Comparison of ENCODE assay signal across 8 cellular contexts in the genomic region with DNA sequence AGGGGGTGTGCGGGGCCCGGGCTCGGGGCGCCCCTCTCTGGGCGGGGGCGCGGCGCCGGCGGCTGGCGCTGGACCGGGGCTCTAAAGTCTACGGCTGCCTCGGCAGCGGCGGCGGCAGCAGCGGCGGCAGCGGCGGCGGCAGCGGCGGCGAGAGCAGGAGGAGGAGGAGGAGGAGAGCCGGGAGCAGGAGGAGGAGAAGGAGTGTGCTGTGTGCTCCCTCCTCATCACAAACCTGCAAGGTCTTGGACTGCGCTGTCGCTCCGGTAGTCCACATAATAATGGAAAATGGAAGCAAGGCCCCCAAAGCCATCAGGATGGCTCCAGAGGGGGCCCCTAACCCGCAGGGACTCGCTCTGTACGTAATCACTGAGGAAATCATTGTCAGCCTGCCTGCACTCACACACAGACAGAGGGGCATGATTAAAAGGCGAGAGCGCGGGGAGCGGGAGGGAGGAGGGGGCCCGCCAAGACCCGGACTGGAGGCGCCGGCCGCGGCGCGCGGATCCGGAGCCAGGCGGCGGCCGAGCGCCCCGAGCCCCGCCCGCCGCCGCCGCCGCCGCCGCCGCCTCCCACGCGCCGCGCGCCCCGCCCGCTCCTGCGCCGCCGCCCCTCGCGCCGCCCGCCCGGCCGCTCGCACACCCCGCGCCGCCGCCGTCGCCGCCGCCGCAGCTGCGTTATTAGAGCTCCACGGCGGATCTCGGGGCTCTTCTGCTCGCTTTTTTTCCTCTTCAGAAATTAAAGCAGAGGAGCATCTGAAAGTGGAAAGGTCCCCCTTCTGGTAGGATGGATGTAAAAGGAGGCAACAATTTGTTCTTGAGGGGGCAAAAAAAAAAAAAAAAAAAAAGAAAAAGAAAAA. TPM values are rescaled to one million over a fixed set of nuclear protein-coding genes. Genes with fewer than 3 reads are reported as not detected.
DNase-seq lines count a peak whose midpoint lies in the region; ATAC-seq, FAIRE-seq and TF ChIP-seq lines count a peak whose summit lies in the region.

A gene (minus strand): TSS at position 394 of the 856 bp plus-strand sequence. CDS start 1,220 bp downstream, outside the sequence.

- CTCF ChIA-PET in activated CD8-positive, alpha-beta T cell treated with anti-CD3 and anti-CD28 coated beads, Interleukin-2, amount 10 ng/mL, durations not matched to agents 7 days and 5 days (lab: Charles Lee): no interaction called here

- H3K4me3 Mint-ChIP-seq in activated CD8-positive, alpha-beta T cell treated with anti-CD3 and anti-CD28 coated beads, Interleukin-2, amount 10 ng/mL, durations not matched to agents 7 days and 5 days: peak within 1 kb of the TSS; percentile 53
- H3K4me3 Mint-ChIP-seq in effector memory CD8-positive, alpha-beta T cell: peak within 1 kb of the TSS; percentile 88 to 90

- peaks cover 43% of the 10 kb centered on the region for H3K27me3 ChIP-seq in BE2C
- H3K27me3 ChIP-seq in lower lobe of right lung (ENCODE audit: low read depth): peaks cover 18% of the 10 kb centered on the region

- H3K9me3 ChIP-seq in BE2C (no peaks in the 10 kb centered on the region), lower lobe of right lung (no peaks in the 10 kb centered on the region)

- H3K36me3 ChIP-seq in BE2C (no peaks in the 10 kb centered on the region), lower lobe of right lung (no peaks in the 10 kb centered on the region)

- no peak within 1 kb of the TSS for H3K27ac Mint-ChIP-seq in activated CD8-positive, alpha-beta T cell treated with anti-CD3 and anti-CD28 coated beads, Interleukin-2, amount 10 ng/mL, durations not matched to agents 7 days and 5 days
- no peak within 1 kb of the TSS for H3K27ac Mint-ChIP-seq in effector memory CD8-positive, alpha-beta T cell

- POLR2A ChIA-PET in activated CD8-positive, alpha-beta T cell treated with anti-CD3 and anti-CD28 coated beads, Interleukin-2, amount 10 ng/mL, durations not matched to agents 7 days and 5 days (lab: Charles Lee): no interaction called here

- FAIRE-seq in GM19239 (lab: Jason Lieb, UNC): no peak

- intact Hi-C loops in lower lobe of right lung (cut with DNase I): no loop called here

- TF ChIP-seq CTCF in BE2C (IDR thresholded peaks at IDR 0.05; ENCODE audit: low read depth, low read length) (no peak), lower lobe of right lung (IDR thresholded peaks at IDR 0.05) (peak; percentile 23)

- no peaks in the 10 kb centered on the region for H3K9me3 Mint-ChIP-seq in activated CD8-positive, alpha-beta T cell treated with anti-CD3 and anti-CD28 coated beads, Interleukin-2, amount 10 ng/mL, durations not matched to agents 7 days and 5 days (ENCODE audit: insufficient read depth)
- no peaks in the 10 kb centered on the region for H3K9me3 Mint-ChIP-seq in effector memory CD8-positive, alpha-beta T cell

- H3K27me3 Mint-ChIP-seq in activated CD8-positive, alpha-beta T cell treated with anti-CD3 and anti-CD28 coated beads, Interleukin-2, amount 10 ng/mL, durations not matched to agents 7 days and 5 days (ENCODE audit: low read depth): peaks cover 55% of the 10 kb centered on the region
- peaks cover 33% of the 10 kb centered on the region in 2 donors for H3K27me3 Mint-ChIP-seq in effector memory CD8-positive, alpha-beta T cell

- H3K4me1 Mint-ChIP-seq in activated CD8-positive, alpha-beta T cell treated with anti-CD3 and anti-CD28 coated beads, Interleukin-2, amount 10 ng/mL, durations not matched to agents 7 days and 5 days (ENCODE audit: low read depth): peaks cover 16% of the 10 kb centered on the region
- H3K4me1 Mint-ChIP-seq in effector memory CD8-positive, alpha-beta T cell (ENCODE audit: low read depth in 2 of 2): peaks cover 6 to 10% of the 10 kb centered on the region in 2 donors

- H3K27ac ChIP-seq in lower lobe of right lung: peak within 1 kb of the TSS; percentile 82

- ATAC-seq in HG03457 (IDR thresholded peaks at IDR 0.05; ENCODE audit: unreplicated experiment) (peak; percentile 54), lower lobe of right lung (peak; percentile 96)
- ATAC-seq in activated CD8-positive, alpha-beta T cell treated with anti-CD3 and anti-CD28 coated beads, Interleukin-2, amount 10 ng/mL, durations not matched to agents 7 days and 5 days: peak; percentile 80
- ATAC-seq in effector memory CD8-positive, alpha-beta T cell (replicated peaks): peak; percentile 85

- H3K36me3 Mint-ChIP-seq in activated CD8-positive, alpha-beta T cell treated with anti-CD3 and anti-CD28 coated beads, Interleukin-2, amount 10 ng/mL, durations not matched to agents 7 days and 5 days (ENCODE audit: low read depth): no peaks in the 10 kb centered on the region
- peaks cover 5% of the 10 kb centered on the region for H3K36me3 Mint-ChIP-seq in effector memory CD8-positive, alpha-beta T cell (ENCODE audit: insufficient read depth)

- DNase-seq in BE2C: peak; percentile 59
- peak; percentile 68 for DNase-seq in GM19239 (ENCODE audit: insufficient read length, low spot score)
- DNase-seq in NCI-H526 treated with DMSO at 0.1 percent for 48 hours (lab: John Stamatoyannopoulos, UW): peak; percentile 72
- peak; percentile 42 for DNase-seq in activated CD8-positive, alpha-beta T cell treated with anti-CD3 and anti-CD28 coated beads, Interleukin-2, amount 10 ng/mL, durations not matched to agents 7 days and 5 days
- peak; percentile 17 to 24 (median 21) for DNase-seq in effector memory CD8-positive, alpha-beta T cell
- DNase-seq in lower lobe of right lung: peak; percentile 79
- peak; percentile 24 for DNase-seq in stimulated activated CD4-positive, alpha-beta T cell treated with anti-CD3 and anti-CD28 coated beads, Interleukin-4, amount 100 ng/mL, for 24 hours

- H3K4me3 ChIP-seq in BE2C (ENCODE audit: low read depth, low read length): peak within 1 kb of the TSS; percentile 52
- H3K4me3 ChIP-seq in lower lobe of right lung: peak within 1 kb of the TSS; percentile 78

- H3K4me1 ChIP-seq in BE2C (no peaks in the 10 kb centered on the region), lower lobe of right lung (peaks cover 9% of the 10 kb centered on the region)

RNA-seq across cellular contexts. Expression of the gene that starts here (rescaled TPM):
- not detected for polyA plus RNA-seq in BE2C (2012; ENCODE audit: insufficient read depth, insufficient read length, low read depth)
- not detected for total RNA-seq in activated CD8-positive, alpha-beta T cell treated with anti-CD3 and anti-CD28 coated beads, Interleukin-2, amount 10 ng/mL, durations not matched to agents 7 days and 5 days
- total RNA-seq in lower lobe of right lung: 12.7 TPM

Comparison
In these comparisons a context has a peak if more than half of its experiments do, and no peak if none do; other contexts are left out.
1. Peak in every context shown above with its lines: DNase-seq, ATAC-seq, H3K4me3 ChIP-seq and H3K27ac ChIP-seq.
2. RNA of the gene that starts here (total RNA-seq): 12.7 TPM in lower lobe of right lung (single experiment); not detected in activated CD8-positive, alpha-beta T cell treated with anti-CD3 and anti-CD28 coated beads, Interleukin-2, amount 10 ng/mL, durations not matched to agents 7 days and 5 days; every median in the first group is over 10 times any median in the second.
3. Peak in DNase-seq and ATAC-seq in activated CD8-positive, alpha-beta T cell treated with anti-CD3 and anti-CD28 coated beads, Interleukin-2, amount 10 ng/mL, durations not matched to agents 7 days and 5 days; RNA of the gene not detected or under 1 TPM.
4. DNase-seq: peak in every context shown above with its lines; median percentile 79 in lower lobe of right lung; 72 in NCI-H526 treated with DMSO at 0.1 percent for 48 hours; 68 in GM19239; 59 in BE2C; 42 in activated CD8-positive, alpha-beta T cell treated with anti-CD3 and anti-CD28 coated beads, Interleukin-2, amount 10 ng/mL, durations not matched to agents 7 days and 5 days; 24 in stimulated activated CD4-positive, alpha-beta T cell treated with anti-CD3 and anti-CD28 coated beads, Interleukin-4, amount 100 ng/mL, for 24 hours; 21 in effector memory CD8-positive, alpha-beta T cell.